ENCODE assay signal across 1 cellular context in the genomic region with DNA sequence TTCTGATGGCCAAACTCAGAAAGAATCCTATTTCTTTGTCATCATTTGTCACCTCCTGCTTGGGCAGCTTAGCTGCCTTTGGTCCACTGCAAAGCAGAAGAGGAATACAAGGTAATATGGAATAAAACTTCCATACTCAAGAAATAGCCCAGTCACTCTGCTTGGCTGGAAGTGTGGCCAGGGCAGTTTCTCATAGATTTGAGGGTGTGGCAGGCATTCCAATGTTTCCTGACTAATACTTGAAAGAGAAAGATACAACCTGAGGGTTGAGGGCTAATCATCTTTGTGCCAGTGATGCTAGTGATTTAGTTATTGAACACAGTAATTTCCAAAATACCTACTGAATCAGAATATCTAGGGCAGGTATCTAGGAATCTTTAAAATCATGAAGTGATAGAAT.
TF ChIP-seq lines count a peak whose summit lies in the region.

No MANE protein-coding gene starts in this region.

TF ChIP-seq in SK-N-SH treated with all-trans-retinoic acid at 6 μM for 48 hours, 23 proteins besides CTCF, POLR2A, EP300 and RAD21 (continued from another document):
- TF ChIP-seq, protein P1, sequence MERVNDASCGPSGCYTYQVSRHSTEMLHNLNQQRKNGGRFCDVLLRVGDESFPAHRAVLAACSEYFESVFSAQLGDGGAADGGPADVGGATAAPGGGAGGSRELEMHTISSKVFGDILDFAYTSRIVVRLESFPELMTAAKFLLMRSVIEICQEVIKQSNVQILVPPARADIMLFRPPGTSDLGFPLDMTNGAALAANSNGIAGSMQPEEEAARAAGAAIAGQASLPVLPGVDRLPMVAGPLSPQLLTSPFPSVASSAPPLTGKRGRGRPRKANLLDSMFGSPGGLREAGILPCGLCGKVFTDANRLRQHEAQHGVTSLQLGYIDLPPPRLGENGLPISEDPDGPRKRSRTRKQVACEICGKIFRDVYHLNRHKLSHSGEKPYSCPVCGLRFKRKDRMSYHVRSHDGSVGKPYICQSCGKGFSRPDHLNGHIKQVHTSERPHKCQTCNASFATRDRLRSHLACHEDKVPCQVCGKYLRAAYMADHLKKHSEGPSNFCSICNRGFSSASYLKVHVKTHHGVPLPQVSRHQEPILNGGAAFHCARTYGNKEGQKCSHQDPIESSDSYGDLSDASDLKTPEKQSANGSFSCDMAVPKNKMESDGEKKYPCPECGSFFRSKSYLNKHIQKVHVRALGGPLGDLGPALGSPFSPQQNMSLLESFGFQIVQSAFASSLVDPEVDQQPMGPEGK (CRISPR knock-in tag; IDR thresholded peaks at IDR 0.05; ENCODE audit: borderline replicate concordance), result no peak
- TF ChIP-seq SNAI2 (CRISPR knock-in tag; IDR thresholded peaks at IDR 0.05) (no peak), TOX (CRISPR knock-in tag; IDR thresholded peaks at IDR 0.05; ENCODE audit: borderline replicate concordance) (no peak)
